In the genomic region with DNA sequence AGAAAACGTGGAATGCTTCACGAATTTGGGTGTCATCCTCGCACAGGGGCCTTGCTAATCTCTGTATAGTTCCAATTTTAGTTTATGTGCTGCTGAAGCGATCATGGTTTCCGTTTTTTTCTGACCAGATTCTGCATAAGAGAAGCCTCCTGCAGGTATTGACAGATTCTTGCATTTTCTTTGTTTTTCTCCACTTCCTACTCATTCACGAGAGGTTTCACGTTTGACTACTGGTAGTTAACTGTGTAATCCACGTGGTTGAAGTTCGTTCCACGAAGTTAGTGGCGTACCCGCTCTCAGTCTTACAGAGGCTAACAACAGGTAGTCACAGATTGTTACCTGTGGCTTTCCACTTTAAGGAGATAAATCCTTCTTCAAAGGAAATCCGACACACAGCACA, we compare ENCODE assay signal across 2 cellular contexts.
A peak's percentile ranks its signal among the peaks of the same experiment; 100 is the strongest.
TF ChIP-seq lines count a peak whose summit lies in the region.

No MANE protein-coding gene starts in this region.

TF ChIP-seq in GM23338, 12 proteins besides CTCF, POLR2A, EP300 and RAD21:
- TF ChIP-seq EZH2phosphoT487 (IDR thresholded peaks at IDR 0.05; ENCODE audit: unreplicated experiment) (no peak), NANOG (IDR thresholded peaks at IDR 0.05; ENCODE audit: borderline replicate concordance) (peak; percentile 56; the same call in 1 of the 2 replicates), CREB1 (CRISPR knock-in tag; IDR thresholded peaks at IDR 0.05; ENCODE audit: low read depth) (no peak)
- TF ChIP-seq, protein P1, sequence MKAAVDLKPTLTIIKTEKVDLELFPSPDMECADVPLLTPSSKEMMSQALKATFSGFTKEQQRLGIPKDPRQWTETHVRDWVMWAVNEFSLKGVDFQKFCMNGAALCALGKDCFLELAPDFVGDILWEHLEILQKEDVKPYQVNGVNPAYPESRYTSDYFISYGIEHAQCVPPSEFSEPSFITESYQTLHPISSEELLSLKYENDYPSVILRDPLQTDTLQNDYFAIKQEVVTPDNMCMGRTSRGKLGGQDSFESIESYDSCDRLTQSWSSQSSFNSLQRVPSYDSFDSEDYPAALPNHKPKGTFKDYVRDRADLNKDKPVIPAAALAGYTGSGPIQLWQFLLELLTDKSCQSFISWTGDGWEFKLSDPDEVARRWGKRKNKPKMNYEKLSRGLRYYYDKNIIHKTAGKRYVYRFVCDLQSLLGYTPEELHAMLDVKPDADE (IDR thresholded peaks at IDR 0.05): no peak
- TF ChIP-seq, protein P2, sequence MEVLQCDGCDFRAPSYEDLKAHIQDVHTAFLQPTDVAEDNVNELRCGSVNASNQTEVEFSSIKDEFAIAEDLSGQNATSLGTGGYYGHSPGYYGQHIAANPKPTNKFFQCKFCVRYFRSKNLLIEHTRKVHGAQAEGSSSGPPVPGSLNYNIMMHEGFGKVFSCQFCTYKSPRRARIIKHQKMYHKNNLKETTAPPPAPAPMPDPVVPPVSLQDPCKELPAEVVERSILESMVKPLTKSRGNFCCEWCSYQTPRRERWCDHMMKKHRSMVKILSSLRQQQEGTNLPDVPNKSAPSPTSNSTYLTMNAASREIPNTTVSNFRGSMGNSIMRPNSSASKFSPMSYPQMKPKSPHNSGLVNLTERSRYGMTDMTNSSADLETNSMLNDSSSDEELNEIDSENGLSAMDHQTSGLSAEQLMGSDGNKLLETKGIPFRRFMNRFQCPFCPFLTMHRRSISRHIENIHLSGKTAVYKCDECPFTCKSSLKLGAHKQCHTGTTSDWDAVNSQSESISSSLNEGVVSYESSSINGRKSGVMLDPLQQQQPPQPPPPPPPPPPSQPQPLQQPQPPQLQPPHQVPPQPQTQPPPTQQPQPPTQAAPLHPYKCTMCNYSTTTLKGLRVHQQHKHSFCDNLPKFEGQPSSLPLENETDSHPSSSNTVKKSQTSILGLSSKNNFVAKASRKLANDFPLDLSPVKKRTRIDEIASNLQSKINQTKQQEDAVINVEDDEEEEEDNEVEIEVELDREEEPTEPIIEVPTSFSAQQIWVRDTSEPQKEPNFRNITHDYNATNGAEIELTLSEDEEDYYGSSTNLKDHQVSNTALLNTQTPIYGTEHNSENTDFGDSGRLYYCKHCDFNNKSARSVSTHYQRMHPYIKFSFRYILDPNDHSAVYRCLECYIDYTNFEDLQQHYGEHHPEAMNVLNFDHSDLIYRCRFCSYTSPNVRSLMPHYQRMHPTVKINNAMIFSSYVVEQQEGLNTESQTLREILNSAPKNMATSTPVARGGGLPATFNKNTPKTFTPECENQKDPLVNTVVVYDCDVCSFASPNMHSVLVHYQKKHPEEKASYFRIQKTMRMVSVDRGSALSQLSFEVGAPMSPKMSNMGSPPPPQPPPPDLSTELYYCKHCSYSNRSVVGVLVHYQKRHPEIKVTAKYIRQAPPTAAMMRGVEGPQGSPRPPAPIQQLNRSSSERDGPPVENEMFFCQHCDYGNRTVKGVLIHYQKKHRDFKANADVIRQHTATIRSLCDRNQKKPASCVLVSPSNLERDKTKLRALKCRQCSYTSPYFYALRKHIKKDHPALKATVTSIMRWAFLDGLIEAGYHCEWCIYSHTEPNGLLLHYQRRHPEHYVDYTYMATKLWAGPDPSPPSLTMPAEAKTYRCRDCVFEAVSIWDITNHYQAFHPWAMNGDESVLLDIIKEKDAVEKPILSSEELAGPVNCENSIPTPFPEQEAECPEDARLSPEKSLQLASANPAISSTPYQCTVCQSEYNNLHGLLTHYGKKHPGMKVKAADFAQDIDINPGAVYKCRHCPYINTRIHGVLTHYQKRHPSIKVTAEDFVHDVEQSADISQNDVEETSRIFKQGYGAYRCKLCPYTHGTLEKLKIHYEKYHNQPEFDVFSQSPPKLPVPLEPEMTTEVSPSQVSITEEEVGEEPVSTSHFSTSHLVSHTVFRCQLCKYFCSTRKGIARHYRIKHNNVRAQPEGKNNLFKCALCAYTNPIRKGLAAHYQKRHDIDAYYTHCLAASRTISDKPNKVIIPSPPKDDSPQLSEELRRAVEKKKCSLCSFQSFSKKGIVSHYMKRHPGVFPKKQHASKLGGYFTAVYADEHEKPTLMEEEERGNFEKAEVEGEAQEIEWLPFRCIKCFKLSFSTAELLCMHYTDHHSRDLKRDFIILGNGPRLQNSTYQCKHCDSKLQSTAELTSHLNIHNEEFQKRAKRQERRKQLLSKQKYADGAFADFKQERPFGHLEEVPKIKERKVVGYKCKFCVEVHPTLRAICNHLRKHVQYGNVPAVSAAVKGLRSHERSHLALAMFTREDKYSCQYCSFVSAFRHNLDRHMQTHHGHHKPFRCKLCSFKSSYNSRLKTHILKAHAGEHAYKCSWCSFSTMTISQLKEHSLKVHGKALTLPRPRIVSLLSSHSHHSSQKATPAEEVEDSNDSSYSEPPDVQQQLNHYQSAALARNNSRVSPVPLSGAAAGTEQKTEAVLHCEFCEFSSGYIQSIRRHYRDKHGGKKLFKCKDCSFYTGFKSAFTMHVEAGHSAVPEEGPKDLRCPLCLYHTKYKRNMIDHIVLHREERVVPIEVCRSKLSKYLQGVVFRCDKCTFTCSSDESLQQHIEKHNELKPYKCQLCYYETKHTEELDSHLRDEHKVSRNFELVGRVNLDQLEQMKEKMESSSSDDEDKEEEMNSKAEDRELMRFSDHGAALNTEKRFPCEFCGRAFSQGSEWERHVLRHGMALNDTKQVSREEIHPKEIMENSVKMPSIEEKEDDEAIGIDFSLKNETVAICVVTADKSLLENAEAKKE (CRISPR knock-in tag; IDR thresholded peaks at IDR 0.05): no peak
TF ChIP-seq in GM23338: peak in this region for 1.

TF ChIP-seq in H1, 55 proteins besides CTCF, POLR2A, EP300 and RAD21:
- TF ChIP-seq TBP (IDR thresholded peaks at IDR 0.05; ENCODE audit: low read depth, low read length) (no peak), CBX5 (IDR thresholded peaks at IDR 0.05; ENCODE audit: low read depth, low read length) (no peak), KDM1A (IDR thresholded peaks at IDR 0.05; ENCODE audit: borderline replicate concordance, low read length) (no peak), HDAC2 (IDR thresholded peaks at IDR 0.05; ENCODE audit: borderline replicate concordance in 1 of 2, low read depth in 2 of 2, low read length in 2 of 2) (no peak), CEBPB (IDR thresholded peaks at IDR 0.05; ENCODE audit: low read depth, low read length) (no peak), CTBP2 (IDR thresholded peaks at IDR 0.05; ENCODE audit: borderline replicate concordance, insufficient read depth, insufficient read length, low read length) (no peak), BRCA1 (IDR thresholded peaks at IDR 0.05; ENCODE audit: low read depth, low read length) (no peak), RBBP5 (IDR thresholded peaks at IDR 0.05; ENCODE audit: borderline replicate concordance, low read depth, low read length) (no peak), POU5F1 (IDR thresholded peaks at IDR 0.05; ENCODE audit: low read depth, low read length) (no peak), SP4 (IDR thresholded peaks at IDR 0.05; ENCODE audit: low read length) (no peak), JUN (IDR thresholded peaks at IDR 0.05; ENCODE audit: low read depth, low read length) (no peak), EZH2 (IDR thresholded peaks at IDR 0.05; ENCODE audit: low read depth, low read length, severe bottlenecking) (no peak), SUZ12 (IDR thresholded peaks at IDR 0.05; ENCODE audit: low read length) (no peak), E2F6 (IDR thresholded peaks at IDR 0.05) (0 out of 2 replicates have a peak, but pooled peaks have one; percentile 33)
- TF ChIP-seq, protein P3, sequence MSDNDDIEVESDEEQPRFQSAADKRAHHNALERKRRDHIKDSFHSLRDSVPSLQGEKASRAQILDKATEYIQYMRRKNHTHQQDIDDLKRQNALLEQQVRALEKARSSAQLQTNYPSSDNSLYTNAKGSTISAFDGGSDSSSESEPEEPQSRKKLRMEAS (IDR thresholded peaks at IDR 0.05): peak; percentile 54
